In genomic region chr7:18354686-18355085, GRCh38 we compare ENCODE assay signal across 2 cellular contexts.
TF ChIP-seq lines count a peak whose summit lies in the region.

No MANE protein-coding gene starts in this region.

TF ChIP-seq in SK-N-SH, 30 proteins besides CTCF, POLR2A, EP300 and RAD21 (continued from another document):
- no peak for TF ChIP-seq RFX5 (IDR thresholded peaks at IDR 0.05; ENCODE audit: low read length)
- no peak for TF ChIP-seq NFIC (IDR thresholded peaks at IDR 0.05; ENCODE audit: borderline replicate concordance)
- no peak for TF ChIP-seq USF2 (IDR thresholded peaks at IDR 0.05; ENCODE audit: borderline replicate concordance, low read depth, low read length)
- TF ChIP-seq SIN3A (IDR thresholded peaks at IDR 0.05; ENCODE audit: borderline replicate concordance, low read depth, low read length): no peak
- TF ChIP-seq ELF1 (IDR thresholded peaks at IDR 0.05): no peak
- no peak for TF ChIP-seq POLR2AphosphoS5 (IDR thresholded peaks at IDR 0.05; ENCODE audit: low read depth, low read length)
- no peak for TF ChIP-seq GABPA (IDR thresholded peaks at IDR 0.05; ENCODE audit: low read depth)
- TF ChIP-seq FOXJ3 (CRISPR knock-in tag; IDR thresholded peaks at IDR 0.05): no peak
- no peak for TF ChIP-seq GATA2 (CRISPR knock-in tag; IDR thresholded peaks at IDR 0.05)
- TF ChIP-seq PBX3 (IDR thresholded peaks at IDR 0.05): no peak

TF ChIP-seq in SK-N-SH treated with all-trans-retinoic acid at 6 μM for 48 hours, 23 proteins besides CTCF, POLR2A, EP300 and RAD21 (continued from another document):
- TF ChIP-seq CSRNP3 (CRISPR knock-in tag; IDR thresholded peaks at IDR 0.05) (no peak), TOX (CRISPR knock-in tag; IDR thresholded peaks at IDR 0.05; ENCODE audit: borderline replicate concordance) (no peak), ISL1 (CRISPR knock-in tag; IDR thresholded peaks at IDR 0.05) (no peak), ZFP3 (CRISPR knock-in tag; IDR thresholded peaks at IDR 0.05) (no peak), OSR1 (CRISPR knock-in tag; IDR thresholded peaks at IDR 0.05) (no peak), ZNF70 (CRISPR knock-in tag; IDR thresholded peaks at IDR 0.05) (no peak)
